In the genomic region with DNA sequence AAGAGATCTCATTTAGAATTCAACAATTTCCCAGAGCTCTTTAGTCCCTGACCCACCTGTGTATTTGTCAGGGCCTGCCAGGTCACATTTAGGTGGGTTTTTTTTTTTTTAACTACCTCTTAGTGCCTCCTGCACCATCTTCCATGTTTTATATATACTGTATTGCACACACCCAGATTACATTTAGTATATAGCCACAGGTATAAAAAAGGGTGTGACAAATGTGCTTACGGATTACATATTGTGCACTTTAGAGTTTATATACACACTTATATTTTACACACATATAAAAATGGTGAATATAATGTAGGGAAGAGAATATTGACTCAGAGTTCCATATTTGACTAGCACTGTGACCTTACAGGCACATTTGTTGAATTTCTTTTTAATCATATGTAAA, we compare ENCODE assay signal across 26 cellular contexts. TPM values are rescaled to one million over a fixed set of nuclear protein-coding genes. Genes with fewer than 3 reads are reported as not detected.
DNase-seq lines count a peak whose midpoint lies in the region; ATAC-seq and TF ChIP-seq lines count a peak whose summit lies in the region.
"Had no signal": no experiment of that assay in that cellular context is flagged by ENCODE, and none has a peak within 500 bp of the region (broad histone marks: within the 10 kb centered on the region; RNA-seq: fewer than 3 reads in every experiment).

No MANE protein-coding gene starts in this region.

- H3K9me3 ChIP-seq in colonic mucosa = no peaks in the 10 kb centered on the region
- H3K9me3 ChIP-seq in mucosa of rectum (ENCODE audit: control insufficient read depth in 2 of 2, low read length in 2 of 2) = no peaks in the 10 kb centered on the region
- H3K9me3 ChIP-seq: BE2C, BLaER1 had no signal

- intact Hi-C loops in colonic mucosa (cut with DNase I) (no loop called here), left colon (cut with DNase I, micrococcal nuclease) (no loop called here)

- H3K36me3 Mint-ChIP-seq in activated CD4-positive, alpha-beta T cell treated with anti-CD3 and anti-CD28 coated beads, Interleukin-2, amount 10 ng/mL, durations not matched to agents 7 days and 5 days (ENCODE audit: low read depth) = no peaks in the 10 kb centered on the region
- H3K36me3 Mint-ChIP-seq: CD14-positive monocyte; CD4-positive, alpha-beta memory T cell; CD4-positive, CD25-positive, alpha-beta regulatory T cell; CD8-positive, alpha-beta memory T cell had no signal

- H3K4me3 Mint-ChIP-seq in activated CD4-positive, alpha-beta T cell treated with anti-CD3 and anti-CD28 coated beads, Interleukin-2, amount 10 ng/mL, durations not matched to agents 7 days and 5 days = no peak overlapping the region
- H3K4me3 Mint-ChIP-seq: CD14-positive monocyte; CD4-positive, alpha-beta memory T cell; CD8-positive, alpha-beta memory T cell had no signal

- ATAC-seq in left colon = peak; percentile 91
- ATAC-seq: GM12878 had no signal

- no peaks in the 10 kb centered on the region for H3K27me3 Mint-ChIP-seq in activated CD4-positive, alpha-beta T cell treated with anti-CD3 and anti-CD28 coated beads, Interleukin-2, amount 10 ng/mL, durations not matched to agents 7 days and 5 days
- H3K27me3 Mint-ChIP-seq: CD4-positive, alpha-beta memory T cell; CD4-positive, CD25-positive, alpha-beta regulatory T cell; CD8-positive, alpha-beta memory T cell had no signal

- CTCF ChIA-PET in activated CD4-positive, alpha-beta T cell treated with anti-CD3 and anti-CD28 coated beads, Interleukin-2, amount 10 ng/mL, durations not matched to agents 7 days and 5 days (lab: Charles Lee) = interaction anchor here (1.4 to 3.6 kb wide), 2 partner anchors 17 to 21 kb away, joined by 5 to 37 read pairs; partner anchors contain the start of gene LRIG2

- H3K36me3 ChIP-seq in colonic mucosa = no peaks in the 10 kb centered on the region
- no peaks in the 10 kb centered on the region for H3K36me3 ChIP-seq in mucosa of rectum (ENCODE audit: control insufficient read depth in 2 of 2, insufficient read depth in 2 of 2, low read length in 2 of 2)
- H3K36me3 ChIP-seq: BE2C, BLaER1 had no signal

- H3K9ac ChIP-seq in colonic mucosa (ENCODE audit: low read depth in 2 of 2, low read length in 2 of 2) = peak overlapping the region in 1 of 2 donors; percentile 52
- no peak overlapping the region for H3K9ac ChIP-seq in mucosa of rectum (ENCODE audit: low read depth in 1 of 2, low read length in 2 of 2)
- H3K9ac ChIP-seq: BLaER1 had no signal

- no peak overlapping the region for H3K27ac Mint-ChIP-seq in activated CD4-positive, alpha-beta T cell treated with anti-CD3 and anti-CD28 coated beads, Interleukin-2, amount 10 ng/mL, durations not matched to agents 7 days and 5 days
- H3K27ac Mint-ChIP-seq: CD14-positive monocyte; CD4-positive, alpha-beta memory T cell had no signal

- no peaks in the 10 kb centered on the region for H3K27me3 ChIP-seq in colonic mucosa
- no peaks in the 10 kb centered on the region for H3K27me3 ChIP-seq in mucosa of rectum (ENCODE audit: control insufficient read depth in 2 of 2, insufficient read depth in 2 of 2, low read length in 2 of 2)
- H3K27me3 ChIP-seq: BE2C, BLaER1 had no signal

- H3K9me3 Mint-ChIP-seq in activated CD4-positive, alpha-beta T cell treated with anti-CD3 and anti-CD28 coated beads, Interleukin-2, amount 10 ng/mL, durations not matched to agents 7 days and 5 days = no peaks in the 10 kb centered on the region
- H3K9me3 Mint-ChIP-seq: CD14-positive monocyte; CD4-positive, alpha-beta memory T cell; CD4-positive, CD25-positive, alpha-beta regulatory T cell; CD8-positive, alpha-beta memory T cell had no signal

- H3K4me3 ChIP-seq in colonic mucosa (no peak overlapping the region), mucosa of rectum (ENCODE audit: low read length in 2 of 2) (no peak overlapping the region), foreskin fibroblast (ENCODE audit: low read depth in 1 of 2, low read length in 2 of 2) (no peak overlapping the region)
- H3K4me3 ChIP-seq: BLaER1, GM12878 had no signal

- peaks cover 29% of the 10 kb centered on the region for H3K4me1 Mint-ChIP-seq in activated CD4-positive, alpha-beta T cell treated with anti-CD3 and anti-CD28 coated beads, Interleukin-2, amount 10 ng/mL, durations not matched to agents 7 days and 5 days

- peak overlapping the region; percentile 92 for H3K27ac ChIP-seq in VCaP
- peak overlapping the region; percentile 61 for H3K27ac ChIP-seq in colonic mucosa
- peak overlapping the region; percentile 39 to 58 for H3K27ac ChIP-seq in mucosa of rectum (ENCODE audit: low read depth in 2 of 2, low read length in 2 of 2)
- H3K27ac ChIP-seq: BLaER1 had no signal

- DNase-seq in colonic mucosa (no peak), left colon (no peak), hypothalamus (lab: John Stamatoyannopoulos, UW) (no peak), foreskin fibroblast (no peak)
- DNase-seq in activated CD4-positive, alpha-beta T cell treated with anti-CD3 and anti-CD28 coated beads, Interleukin-2, amount 10 ng/mL, durations not matched to agents 7 days and 5 days = no peak
- DNase-seq in activated T-cell treated with anti-CD3 and anti-CD28 coated beads, Interleukin-2, amount 50 U/mL, for 48 hours = no peak
- DNase-seq: 8988T; ACHN; BE2C; C1 segment of cervical spinal cord; CD4-positive, alpha-beta memory T cell; CD4-positive, CD25-positive, alpha-beta regulatory T cell; CD8-positive, alpha-beta memory T cell; COR-L47; DMS 273 treated with DMSO at 0.1 percent for 48 hours; DMS153; DMS53; DMS79; DND-41; EL; GDM1 had no signal

- TF ChIP-seq CTCF in VCaP (conservative IDR thresholded peaks at IDR 0.05) (no peak), colonic mucosa (IDR thresholded peaks at IDR 0.05) (no peak), foreskin fibroblast (IDR thresholded peaks at IDR 0.05; ENCODE audit: low read depth, low read length) (no peak)

- peaks cover 8% of the 10 kb centered on the region for H3K4me1 ChIP-seq in colonic mucosa
- peaks cover 11 to 37% of the 10 kb centered on the region in 2 donors for H3K4me1 ChIP-seq in mucosa of rectum (ENCODE audit: control insufficient read depth in 2 of 2, insufficient read depth in 2 of 2, low read length in 2 of 2)

- POLR2A ChIA-PET in activated CD4-positive, alpha-beta T cell treated with anti-CD3 and anti-CD28 coated beads, Interleukin-2, amount 10 ng/mL, durations not matched to agents 7 days and 5 days (lab: Charles Lee) = no interaction called here

RNA-seq across cellular contexts. Expression of gene LRIG2, which starts 17.4 kb away (rescaled TPM):
- total RNA-seq in colonic mucosa (10 to 100 TPM; 12.1 to 13.8 TPM), left colon (10 to 100 TPM; 16.4 to 20.1 TPM)
- 10 to 100 TPM; 13.0 to 13.8 TPM for total RNA-seq in activated CD4-positive, alpha-beta T cell treated with anti-CD3 and anti-CD28 coated beads, Interleukin-2, amount 10 ng/mL, durations not matched to agents 7 days and 5 days
